8 cellular contexts compared by ENCODE assay signal in the genomic region with DNA sequence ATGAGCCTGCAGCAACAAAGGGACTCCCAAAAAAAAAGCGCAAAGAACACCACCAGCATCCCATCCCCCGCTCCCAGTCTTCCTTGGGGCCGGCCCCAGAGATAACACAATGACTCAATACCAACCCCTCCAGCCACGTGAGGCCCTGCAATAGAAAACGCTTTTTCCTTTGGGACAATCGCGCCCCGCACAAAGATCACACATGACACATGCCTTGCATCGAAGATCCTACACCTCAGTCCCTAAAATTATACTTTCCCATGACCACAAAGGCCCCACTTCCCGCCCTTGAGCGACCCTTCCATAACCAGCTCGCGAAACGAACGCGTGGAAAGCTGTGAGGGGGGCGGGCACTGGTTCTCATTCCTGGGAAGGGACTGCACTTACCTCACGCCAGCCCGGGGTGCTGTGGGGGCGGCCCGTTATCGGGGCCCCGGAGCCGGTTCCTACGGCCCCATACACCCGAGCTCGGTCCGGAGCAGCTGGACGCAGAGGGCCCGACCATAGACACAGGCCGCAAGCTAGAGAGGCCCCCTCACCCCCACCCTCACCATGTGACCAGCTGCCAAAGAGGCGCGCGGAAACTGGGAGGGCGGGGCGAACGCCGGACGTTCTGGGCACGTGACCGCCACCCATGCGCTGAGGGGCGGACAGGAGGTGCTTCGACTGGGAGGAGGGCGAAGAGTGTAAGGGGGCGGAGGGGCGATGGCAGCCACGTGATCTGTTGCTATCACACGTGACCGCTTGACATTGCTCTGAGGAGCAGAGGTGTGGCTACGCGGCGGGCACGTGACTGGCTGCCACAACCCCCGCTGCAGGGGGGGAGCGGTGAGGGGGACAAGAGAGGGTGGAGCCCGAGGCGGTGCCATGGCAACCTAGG. TPM values are rescaled to one million over a fixed set of nuclear protein-coding genes. Genes with fewer than 3 reads are reported as not detected.
DNase-seq lines count a peak whose midpoint lies in the region; ATAC-seq and TF ChIP-seq lines count a peak whose summit lies in the region.

Gene CDK4, minus strand, starts transcription at position 523 of the 880 bp plus-strand sequence. CDS start 593 bp downstream, outside the sequence.

- H3K9me3 ChIP-seq in Peyer's patch = no peaks in the 10 kb centered on the region
- no peaks in the 10 kb centered on the region for H3K9me3 ChIP-seq in muscle layer of colon (ENCODE audit: low read length)

- TF ChIP-seq POLR2A in Peyer's patch (IDR thresholded peaks at IDR 0.05) = peak; percentile 35 to 52

- H3K27ac ChIP-seq in KMS-11 = peak within 1 kb of the TSS; percentile 64
- H3K27ac ChIP-seq in Peyer's patch = peak within 1 kb of the TSS; percentile 69 to 81 (median 78)
- peak within 1 kb of the TSS; percentile 64 for H3K27ac ChIP-seq in muscle layer of colon (ENCODE audit: low read depth, low read length)

- H3K9ac ChIP-seq in KMS-11 (peak within 1 kb of the TSS; percentile 90), muscle layer of colon (ENCODE audit: low read length) (peak within 1 kb of the TSS; percentile 90)

- ATAC-seq in GM21737 (IDR thresholded peaks at IDR 0.05; ENCODE audit: unreplicated experiment) (peak; percentile 61), esophagus mucosa (peak; percentile 87)

- peak; percentile 99 for DNase-seq in DMS53 treated with DMSO at 0.1 percent for 48 hours (lab: John Stamatoyannopoulos, UW; ENCODE audit: unreplicated experiment)
- peak; percentile 98 to 100 (median 100) for DNase-seq in Peyer's patch
- peak; percentile 97 to 98 for DNase-seq in activated T-cell treated with anti-CD3 and anti-CD28 coated beads, Interleukin-2, amount 50 U/mL, for 48 hours
- DNase-seq in stimulated activated CD8-positive, alpha-beta memory T cell treated with anti-CD3 and anti-CD28 coated beads, Interleukin-7, amount 100 ng/mL, for 24 hours (ENCODE audit: low read depth) = peak; percentile 97

- H3K79me2 ChIP-seq in KMS-11 (ENCODE audit: insufficient read depth, low read depth) = peaks cover 41% of the 10 kb centered on the region

- H3K36me3 ChIP-seq in KMS-11 (ENCODE audit: insufficient read depth) = peaks cover 28% of the 10 kb centered on the region
- H3K36me3 ChIP-seq in Peyer's patch = peaks cover 0 to 27% (median 0%) of the 10 kb centered on the region in 3 donors
- peaks cover 31% of the 10 kb centered on the region for H3K36me3 ChIP-seq in muscle layer of colon (ENCODE audit: insufficient read depth, low read length)

- peak within 1 kb of the TSS; percentile 52 for H2AFZ ChIP-seq in KMS-11 (ENCODE audit: low read depth)

- H3K4me2 ChIP-seq in KMS-11 = peak within 1 kb of the TSS; percentile 88

- H3K4me1 ChIP-seq in KMS-11 (ENCODE audit: low read depth, poor library complexity, severe bottlenecking) = peaks cover 42% of the 10 kb centered on the region
- H3K4me1 ChIP-seq in Peyer's patch = peaks cover 0 to 37% (median 4%) of the 10 kb centered on the region in 4 donors
- H3K4me1 ChIP-seq in muscle layer of colon (ENCODE audit: insufficient read depth, low read length) = peaks cover 39% of the 10 kb centered on the region

- H3K4me3 ChIP-seq in KMS-11 (IDR thresholded peaks at IDR 0.05; ENCODE audit: insufficient read depth, low read depth, low read length) (peak within 1 kb of the TSS; percentile 71), Peyer's patch (peak within 1 kb of the TSS; percentile 49 to 70 (median 60)), muscle layer of colon (ENCODE audit: low read depth in 1 of 2, low read length in 2 of 2) (peak within 1 kb of the TSS; percentile 38 to 79)

- TF ChIP-seq CTCF in KMS-11 (conservative IDR thresholded peaks at IDR 0.05; ENCODE audit: low read depth, low read length) = no peak
- TF ChIP-seq CTCF in Peyer's patch (IDR thresholded peaks at IDR 0.05) = peak in 2 of 6 experiments; percentile 1

- no peaks in the 10 kb centered on the region for H4K20me1 ChIP-seq in KMS-11 (ENCODE audit: insufficient read depth)

- no peaks in the 10 kb centered on the region for H3K27me3 ChIP-seq in KMS-11 (ENCODE audit: insufficient read depth, low read depth)
- H3K27me3 ChIP-seq in Peyer's patch = no peaks in the 10 kb centered on the region
- no peaks in the 10 kb centered on the region for H3K27me3 ChIP-seq in muscle layer of colon (ENCODE audit: control insufficient read depth in 1 of 2, insufficient read depth in 2 of 2, low read length in 2 of 2)

RNA-seq across cellular contexts. Expression of gene CDK4, which starts in this region (rescaled TPM):
- total RNA-seq in Peyer's patch (10 to 100 TPM; 14.7 to 97.4 (median 28.8) TPM), esophagus mucosa (62.3 TPM)

Comparison
In these comparisons a context has a peak if more than half of its experiments do, and no peak if none do; other contexts are left out.
1. Peak in every context shown above with its lines: DNase-seq, ATAC-seq, H3K4me3 ChIP-seq and H3K27ac ChIP-seq.